In genomic region chr1:182200025-182200814, GRCh38 we compare ENCODE assay signal across 1 cellular context.
A peak's percentile ranks its signal among the peaks of the same experiment; 100 is the strongest.
TF ChIP-seq lines count a peak whose summit lies in the region.

No MANE protein-coding gene starts in this region.

TF ChIP-seq in K562, 482 proteins besides CTCF, POLR2A, EP300 and RAD21 (continued from another document and continues in another):
- TF ChIP-seq, protein P1, sequence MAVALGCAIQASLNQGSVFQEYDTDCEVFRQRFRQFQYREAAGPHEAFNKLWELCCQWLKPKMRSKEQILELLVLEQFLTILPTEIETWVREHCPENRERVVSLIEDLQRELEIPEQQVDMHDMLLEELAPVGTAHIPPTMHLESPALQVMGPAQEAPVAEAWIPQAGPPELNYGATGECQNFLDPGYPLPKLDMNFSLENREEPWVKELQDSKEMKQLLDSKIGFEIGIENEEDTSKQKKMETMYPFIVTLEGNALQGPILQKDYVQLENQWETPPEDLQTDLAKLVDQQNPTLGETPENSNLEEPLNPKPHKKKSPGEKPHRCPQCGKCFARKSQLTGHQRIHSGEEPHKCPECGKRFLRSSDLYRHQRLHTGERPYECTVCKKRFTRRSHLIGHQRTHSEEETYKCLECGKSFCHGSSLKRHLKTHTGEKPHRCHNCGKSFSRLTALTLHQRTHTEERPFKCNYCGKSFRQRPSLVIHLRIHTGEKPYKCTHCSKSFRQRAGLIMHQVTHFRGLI (CRISPR knock-in tag; IDR thresholded peaks at IDR 0.05): peak; percentile 49; the same call in 1 of the 2 replicates
- TF ChIP-seq TAF7 (tag; IDR thresholded peaks at IDR 0.05) (no peak), NELFE (IDR thresholded peaks at IDR 0.05; ENCODE audit: insufficient read depth, insufficient read length) (no peak), PML (IDR thresholded peaks at IDR 0.05; ENCODE audit: low read length) (peak; percentile 85), HNRNPL (IDR thresholded peaks at IDR 0.05; ENCODE audit: low read depth, low read length) (no peak), ZNF124 (CRISPR knock-in tag; IDR thresholded peaks at IDR 0.05) (no peak), ZFP1 (CRISPR knock-in tag; IDR thresholded peaks at IDR 0.05) (no peak), HMG20B (CRISPR knock-in tag; IDR thresholded peaks at IDR 0.05) (no peak), TARDBP (IDR thresholded peaks at IDR 0.05) (no peak), CHD1 (IDR thresholded peaks at IDR 0.05; ENCODE audit: low read length) (no peak), POU5F1 (IDR thresholded peaks at IDR 0.05; ENCODE audit: borderline replicate concordance, low read depth, low read length, partially characterized antibody) (no peak), ZNF282 (CRISPR knock-in tag; IDR thresholded peaks at IDR 0.05) (no peak), ETS1 (conservative IDR thresholded peaks at IDR 0.05; ENCODE audit: control insufficient read depth, low read depth, low read length) (no peak), MXI1 (IDR thresholded peaks at IDR 0.05; ENCODE audit: low read depth, low read length) (no peak), ZNF212 (CRISPR knock-in tag; IDR thresholded peaks at IDR 0.05) (no peak), RBM39 (optimal IDR thresholded peaks at IDR 0.05; ENCODE audit: low read depth, low read length) (no peak), BCLAF1 (IDR thresholded peaks at IDR 0.05; ENCODE audit: borderline replicate concordance in 1 of 2, control insufficient read depth in 1 of 2, low read depth in 2 of 2, low read length in 1 of 2) (no peak), ZNF311 (CRISPR knock-in tag; IDR thresholded peaks at IDR 0.05) (0 out of 2 replicates have a peak, but pooled peaks have one; percentile 43), ETS2 (tag; IDR thresholded peaks at IDR 0.05; ENCODE audit: borderline replicate concordance, poor library complexity, severe bottlenecking) (no peak), EWSR1 (IDR thresholded peaks at IDR 0.05; ENCODE audit: borderline replicate concordance, low read depth, partially characterized antibody) (no peak), ZNF668 (CRISPR knock-in tag; IDR thresholded peaks at IDR 0.05) (no peak), GATA2 (CRISPR knock-in tag; IDR thresholded peaks at IDR 0.05) (peak; percentile 64), BCOR (IDR thresholded peaks at IDR 0.05) (peak; percentile 73), HDGF (IDR thresholded peaks at IDR 0.05) (no peak), TEAD4 (IDR thresholded peaks at IDR 0.05; ENCODE audit: low read length) (peak; percentile 91), TEAD4 (CRISPR knock-in tag; IDR thresholded peaks at IDR 0.05; ENCODE audit: borderline replicate concordance) (no peak), ZNF143 (CRISPR knock-in tag; IDR thresholded peaks at IDR 0.05) (no peak), BRCA1 (IDR thresholded peaks at IDR 0.05) (no peak), BRCA1 (CRISPR knock-in tag; IDR thresholded peaks at IDR 0.05) (no peak), MEF2D (tag; conservative IDR thresholded peaks at IDR 0.05; ENCODE audit: low read depth) (peak; percentile 60; the same call in 1 of the 2 replicates), ARNT (IDR thresholded peaks at IDR 0.05) (peak; percentile 85 to 95; a peak in 3 of 4 replicates), ARHGAP35 (IDR thresholded peaks at IDR 0.05; ENCODE audit: partially characterized antibody) (no peak), KAT2B (IDR thresholded peaks at IDR 0.05; ENCODE audit: low read depth, low read length) (no peak), ZNF217 (CRISPR knock-in tag; IDR thresholded peaks at IDR 0.05) (no peak), NR3C1 (CRISPR knock-in tag; IDR thresholded peaks at IDR 0.05) (no peak), MIER1 (IDR thresholded peaks at IDR 0.05; ENCODE audit: low read depth) (no peak), RBM14 (IDR thresholded peaks at IDR 0.05; ENCODE audit: borderline replicate concordance, insufficient read depth, low read depth, low read length) (no peak), SMARCA5 (IDR thresholded peaks at IDR 0.05) (no peak), HLTF (IDR thresholded peaks at IDR 0.05) (0 out of 2 replicates have a peak, but pooled peaks have one; percentile 35), ZKSCAN1 (IDR thresholded peaks at IDR 0.05; ENCODE audit: low read depth, low read length) (no peak), MAZ (CRISPR knock-in tag; conservative IDR thresholded peaks at IDR 0.05 in 1 of 2, IDR thresholded peaks at IDR 0.05 in 1 of 2) (peak; percentile 23 to 46; a peak in 2 of 4 replicates), ELK3 (CRISPR knock-in tag; IDR thresholded peaks at IDR 0.05) (no peak)
- TF ChIP-seq, protein P2, sequence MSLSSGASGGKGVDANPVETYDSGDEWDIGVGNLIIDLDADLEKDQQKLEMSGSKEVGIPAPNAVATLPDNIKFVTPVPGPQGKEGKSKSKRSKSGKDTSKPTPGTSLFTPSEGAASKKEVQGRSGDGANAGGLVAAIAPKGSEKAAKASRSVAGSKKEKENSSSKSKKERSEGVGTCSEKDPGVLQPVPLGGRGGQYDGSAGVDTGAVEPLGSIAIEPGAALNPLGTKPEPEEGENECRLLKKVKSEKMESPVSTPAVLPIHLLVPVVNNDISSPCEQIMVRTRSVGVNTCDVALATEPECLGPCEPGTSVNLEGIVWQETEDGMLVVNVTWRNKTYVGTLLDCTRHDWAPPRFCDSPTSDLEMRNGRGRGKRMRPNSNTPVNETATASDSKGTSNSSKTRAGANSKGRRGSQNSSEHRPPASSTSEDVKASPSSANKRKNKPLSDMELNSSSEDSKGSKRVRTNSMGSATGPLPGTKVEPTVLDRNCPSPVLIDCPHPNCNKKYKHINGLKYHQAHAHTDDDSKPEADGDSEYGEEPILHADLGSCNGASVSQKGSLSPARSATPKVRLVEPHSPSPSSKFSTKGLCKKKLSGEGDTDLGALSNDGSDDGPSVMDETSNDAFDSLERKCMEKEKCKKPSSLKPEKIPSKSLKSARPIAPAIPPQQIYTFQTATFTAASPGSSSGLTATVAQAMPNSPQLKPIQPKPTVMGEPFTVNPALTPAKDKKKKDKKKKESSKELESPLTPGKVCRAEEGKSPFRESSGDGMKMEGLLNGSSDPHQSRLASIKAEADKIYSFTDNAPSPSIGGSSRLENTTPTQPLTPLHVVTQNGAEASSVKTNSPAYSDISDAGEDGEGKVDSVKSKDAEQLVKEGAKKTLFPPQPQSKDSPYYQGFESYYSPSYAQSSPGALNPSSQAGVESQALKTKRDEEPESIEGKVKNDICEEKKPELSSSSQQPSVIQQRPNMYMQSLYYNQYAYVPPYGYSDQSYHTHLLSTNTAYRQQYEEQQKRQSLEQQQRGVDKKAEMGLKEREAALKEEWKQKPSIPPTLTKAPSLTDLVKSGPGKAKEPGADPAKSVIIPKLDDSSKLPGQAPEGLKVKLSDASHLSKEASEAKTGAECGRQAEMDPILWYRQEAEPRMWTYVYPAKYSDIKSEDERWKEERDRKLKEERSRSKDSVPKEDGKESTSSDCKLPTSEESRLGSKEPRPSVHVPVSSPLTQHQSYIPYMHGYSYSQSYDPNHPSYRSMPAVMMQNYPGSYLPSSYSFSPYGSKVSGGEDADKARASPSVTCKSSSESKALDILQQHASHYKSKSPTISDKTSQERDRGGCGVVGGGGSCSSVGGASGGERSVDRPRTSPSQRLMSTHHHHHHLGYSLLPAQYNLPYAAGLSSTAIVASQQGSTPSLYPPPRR (CRISPR knock-in tag; IDR thresholded peaks at IDR 0.05; ENCODE audit: borderline replicate concordance): no peak
- TF ChIP-seq, protein P3, sequence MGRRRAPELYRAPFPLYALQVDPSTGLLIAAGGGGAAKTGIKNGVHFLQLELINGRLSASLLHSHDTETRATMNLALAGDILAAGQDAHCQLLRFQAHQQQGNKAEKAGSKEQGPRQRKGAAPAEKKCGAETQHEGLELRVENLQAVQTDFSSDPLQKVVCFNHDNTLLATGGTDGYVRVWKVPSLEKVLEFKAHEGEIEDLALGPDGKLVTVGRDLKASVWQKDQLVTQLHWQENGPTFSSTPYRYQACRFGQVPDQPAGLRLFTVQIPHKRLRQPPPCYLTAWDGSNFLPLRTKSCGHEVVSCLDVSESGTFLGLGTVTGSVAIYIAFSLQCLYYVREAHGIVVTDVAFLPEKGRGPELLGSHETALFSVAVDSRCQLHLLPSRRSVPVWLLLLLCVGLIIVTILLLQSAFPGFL (CRISPR knock-in tag; IDR thresholded peaks at IDR 0.05): no peak
- TF ChIP-seq, protein P4, sequence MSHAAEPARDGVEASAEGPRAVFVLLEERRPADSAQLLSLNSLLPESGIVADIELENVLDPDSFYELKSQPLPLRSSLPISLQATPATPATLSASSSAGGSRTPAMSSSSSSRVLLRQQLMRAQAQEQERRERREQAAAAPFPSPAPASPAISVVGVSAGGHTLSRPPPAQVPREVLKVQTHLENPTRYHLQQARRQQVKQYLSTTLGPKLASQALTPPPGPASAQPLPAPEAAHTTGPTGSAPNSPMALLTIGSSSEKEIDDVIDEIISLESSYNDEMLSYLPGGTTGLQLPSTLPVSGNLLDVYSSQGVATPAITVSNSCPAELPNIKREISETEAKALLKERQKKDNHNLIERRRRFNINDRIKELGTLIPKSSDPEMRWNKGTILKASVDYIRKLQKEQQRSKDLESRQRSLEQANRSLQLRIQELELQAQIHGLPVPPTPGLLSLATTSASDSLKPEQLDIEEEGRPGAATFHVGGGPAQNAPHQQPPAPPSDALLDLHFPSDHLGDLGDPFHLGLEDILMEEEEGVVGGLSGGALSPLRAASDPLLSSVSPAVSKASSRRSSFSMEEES (CRISPR knock-in tag; IDR thresholded peaks at IDR 0.05): no peak
- TF ChIP-seq, protein P5, sequence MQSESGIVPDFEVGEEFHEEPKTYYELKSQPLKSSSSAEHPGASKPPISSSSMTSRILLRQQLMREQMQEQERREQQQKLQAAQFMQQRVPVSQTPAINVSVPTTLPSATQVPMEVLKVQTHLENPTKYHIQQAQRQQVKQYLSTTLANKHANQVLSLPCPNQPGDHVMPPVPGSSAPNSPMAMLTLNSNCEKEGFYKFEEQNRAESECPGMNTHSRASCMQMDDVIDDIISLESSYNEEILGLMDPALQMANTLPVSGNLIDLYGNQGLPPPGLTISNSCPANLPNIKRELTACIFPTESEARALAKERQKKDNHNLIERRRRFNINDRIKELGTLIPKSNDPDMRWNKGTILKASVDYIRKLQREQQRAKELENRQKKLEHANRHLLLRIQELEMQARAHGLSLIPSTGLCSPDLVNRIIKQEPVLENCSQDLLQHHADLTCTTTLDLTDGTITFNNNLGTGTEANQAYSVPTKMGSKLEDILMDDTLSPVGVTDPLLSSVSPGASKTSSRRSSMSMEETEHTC (IDR thresholded peaks at IDR 0.05): no peak
- TF ChIP-seq, protein P6, sequence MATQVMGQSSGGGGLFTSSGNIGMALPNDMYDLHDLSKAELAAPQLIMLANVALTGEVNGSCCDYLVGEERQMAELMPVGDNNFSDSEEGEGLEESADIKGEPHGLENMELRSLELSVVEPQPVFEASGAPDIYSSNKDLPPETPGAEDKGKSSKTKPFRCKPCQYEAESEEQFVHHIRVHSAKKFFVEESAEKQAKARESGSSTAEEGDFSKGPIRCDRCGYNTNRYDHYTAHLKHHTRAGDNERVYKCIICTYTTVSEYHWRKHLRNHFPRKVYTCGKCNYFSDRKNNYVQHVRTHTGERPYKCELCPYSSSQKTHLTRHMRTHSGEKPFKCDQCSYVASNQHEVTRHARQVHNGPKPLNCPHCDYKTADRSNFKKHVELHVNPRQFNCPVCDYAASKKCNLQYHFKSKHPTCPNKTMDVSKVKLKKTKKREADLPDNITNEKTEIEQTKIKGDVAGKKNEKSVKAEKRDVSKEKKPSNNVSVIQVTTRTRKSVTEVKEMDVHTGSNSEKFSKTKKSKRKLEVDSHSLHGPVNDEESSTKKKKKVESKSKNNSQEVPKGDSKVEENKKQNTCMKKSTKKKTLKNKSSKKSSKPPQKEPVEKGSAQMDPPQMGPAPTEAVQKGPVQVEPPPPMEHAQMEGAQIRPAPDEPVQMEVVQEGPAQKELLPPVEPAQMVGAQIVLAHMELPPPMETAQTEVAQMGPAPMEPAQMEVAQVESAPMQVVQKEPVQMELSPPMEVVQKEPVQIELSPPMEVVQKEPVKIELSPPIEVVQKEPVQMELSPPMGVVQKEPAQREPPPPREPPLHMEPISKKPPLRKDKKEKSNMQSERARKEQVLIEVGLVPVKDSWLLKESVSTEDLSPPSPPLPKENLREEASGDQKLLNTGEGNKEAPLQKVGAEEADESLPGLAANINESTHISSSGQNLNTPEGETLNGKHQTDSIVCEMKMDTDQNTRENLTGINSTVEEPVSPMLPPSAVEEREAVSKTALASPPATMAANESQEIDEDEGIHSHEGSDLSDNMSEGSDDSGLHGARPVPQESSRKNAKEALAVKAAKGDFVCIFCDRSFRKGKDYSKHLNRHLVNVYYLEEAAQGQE (CRISPR knock-in tag; IDR thresholded peaks at IDR 0.05; ENCODE audit: low read depth): no peak
